Comparison of ENCODE assay signal across 20 cellular contexts in genomic region chr15:68719676-68720075, GRCh38.
"Had no signal": no experiment of that assay in that cellular context is flagged by ENCODE, and none has a peak within 500 bp of the region (broad histone marks: within the 10 kb centered on the region; RNA-seq: fewer than 3 reads in every experiment).

No MANE protein-coding gene starts in this region.

- H3K4me3 Mint-ChIP-seq: endodermal cell; natural killer cell treated with Interleukin-12 subunit alpha and Interleukin-12 subunit beta and Interleukin-15 and Interleukin-18, amount 100 ng/mL, for 72 hours; neural progenitor cell had no signal

- H3K27ac Mint-ChIP-seq: endodermal cell; natural killer cell treated with Interleukin-12 subunit alpha and Interleukin-12 subunit beta and Interleukin-15 and Interleukin-18, amount 100 ng/mL, for 72 hours; neural progenitor cell had no signal

- H3K9ac ChIP-seq: neural progenitor cell, parathyroid adenoma had no signal

- ATAC-seq: gastrocnemius medialis; heart right ventricle; mucosa of descending colon; natural killer cell treated with Interleukin-12 subunit alpha and Interleukin-12 subunit beta and Interleukin-15 and Interleukin-18, amount 100 ng/mL, for 72 hours; sciatic nerve had no signal

- H3K27ac ChIP-seq: colonic mucosa, gastrocnemius medialis, heart right ventricle, neural progenitor cell, parathyroid adenoma, stomach, thoracic aorta, transverse colon had no signal

- H3K27me3 ChIP-seq: colonic mucosa, gastrocnemius medialis, heart right ventricle, neural progenitor cell, stomach, transverse colon had no signal

- H3K36me3 Mint-ChIP-seq: natural killer cell treated with Interleukin-12 subunit alpha and Interleukin-12 subunit beta and Interleukin-15 and Interleukin-18, amount 100 ng/mL, for 72 hours had no signal

- H3K4me3 ChIP-seq: colonic mucosa, gastrocnemius medialis, heart right ventricle, mucosa of descending colon, neural progenitor cell, stomach, thoracic aorta, transverse colon had no signal

- H3K9me3 Mint-ChIP-seq: natural killer cell treated with Interleukin-12 subunit alpha and Interleukin-12 subunit beta and Interleukin-15 and Interleukin-18, amount 100 ng/mL, for 72 hours; neural progenitor cell had no signal

- DNase-seq: colonic mucosa; effector CD4-positive, alpha-beta T cell; endodermal cell; gastrocnemius medialis; heart right ventricle; hypothalamus; kidney glomerular epithelial cell; mucosa of descending colon; nucleus accumbens; small intestine; stimulated activated CD4-positive, alpha-beta T cell treated with anti-CD3 and anti-CD28 coated beads, Interleukin-12 subunit alpha, Interleukin-12 subunit beta, amount 100 ng/mL, for 4 hours; stimulated activated naive CD4-positive, alpha-beta T cell; stomach; substantia nigra; transverse colon had no signal

- H3K9me3 ChIP-seq: colonic mucosa, gastrocnemius medialis, heart right ventricle, mucosa of descending colon, stomach, thoracic aorta, transverse colon had no signal

- H3K4me2 ChIP-seq: neural progenitor cell had no signal

- H3K36me3 ChIP-seq: colonic mucosa, gastrocnemius medialis, neural progenitor cell, thoracic aorta, transverse colon had no signal

- H2AFZ ChIP-seq: neural progenitor cell, parathyroid adenoma had no signal

- H3K4me1 ChIP-seq: colonic mucosa, gastrocnemius medialis, heart right ventricle, neural progenitor cell, parathyroid adenoma, stomach, transverse colon had no signal
